ENCODE assay signal across 30 cellular contexts in genomic region chr1:209526137-209526536, GRCh38. TPM values are rescaled to one million over a fixed set of nuclear protein-coding genes. Genes with fewer than 3 reads are reported as not detected.
"Had no signal": no experiment of that assay in that cellular context is flagged by ENCODE, and none has a peak within 500 bp of the region (broad histone marks: within the 10 kb centered on the region; RNA-seq: fewer than 3 reads in every experiment).

No MANE protein-coding gene starts in this region.

- H3K9ac ChIP-seq: KMS-11 had no signal

- H3K4me3 ChIP-seq: ascending aorta, body of pancreas, SJSA1 had no signal

- H3K36me3 ChIP-seq: ascending aorta, SJSA1 had no signal

- H3K4me2 ChIP-seq: KMS-11 had no signal

- H3K9me3 ChIP-seq: ascending aorta, body of pancreas, SJSA1 had no signal

- ATAC-seq: activated CD8-positive, alpha-beta T cell treated with anti-CD3 and anti-CD28 coated beads, Interleukin-2, amount 10 ng/mL, durations not matched to agents 7 days and 5 days; activated naive CD8-positive, alpha-beta T cell treated with anti-CD3 and anti-CD28 coated beads, Interleukin-2, amount 50 U/mL, for 24 hours; body of pancreas; Panc1; SK-N-SH treated with all-trans-retinoic acid at 6 μM for 48 hours; WTC11 had no signal

- H3K4me1 ChIP-seq: ascending aorta, SJSA1 had no signal

- DNase-seq: activated CD4-positive, alpha-beta T cell treated with anti-CD3 and anti-CD28 coated beads for 48 hours; activated CD4-positive, alpha-beta T cell treated with anti-CD3 and anti-CD28 coated beads, Interleukin-2, amount 50 U/mL, for 4 hours; activated CD4-positive, CD25-positive, alpha-beta regulatory T cell treated with anti-CD3 and anti-CD28 coated beads, Interleukin-2, amount 50 U/mL, for 72 hours; activated CD8-positive, alpha-beta T cell treated with anti-CD3 and anti-CD28 coated beads, Interleukin-2, amount 10 ng/mL, durations not matched to agents 7 days and 5 days; activated effector memory CD4-positive, alpha-beta T cell treated with Interleukin-2 at 50 U/mL for 16 hours; activated naive CD4-positive, alpha-beta T cell; activated naive CD8-positive, alpha-beta T cell treated with anti-CD3 and anti-CD28 coated beads, Interleukin-2, amount 50 U/mL, for 24 hours; activated T-cell treated with anti-CD3 and anti-CD28 coated beads, Interleukin-2, amount 50 U/mL, for 24 hours; amniotic stem cell; body of pancreas; central memory CD4-positive, alpha-beta T cell; MM.1S; NCI-H1105 treated with DMSO at 0.1 percent for 48 hours; NCI-H1436 treated with DMSO at 0.1 percent for 48 hours; NCI-H187 treated with DMSO at 0.1 percent for 48 hours; NCI-H2081 treated with DMSO at 0.1 percent for 48 hours; NCI-H446; NCI-H748 treated with DMSO at 0.1 percent for 48 hours; Right ventricle myocardium superior; RPMI8226; SW 1271 had no signal

- H3K27me3 ChIP-seq: ascending aorta, body of pancreas, SJSA1 had no signal

RNA-seq across cellular contexts. Expression of gene CAMK1G, which starts 57.4 kb away (rescaled TPM):
- total RNA-seq: activated CD8-positive, alpha-beta T cell treated with anti-CD3 and anti-CD28 coated beads, Interleukin-2, amount 10 ng/mL, durations not matched to agents 7 days and 5 days; ascending aorta; bronchial epithelial cell; OCI-LY7; Right ventricle myocardium superior; T-helper 1 cell treated with Interleukin-12 subunit alpha and Interleukin-12 subunit beta and Interleukin-4 antibody, amounts not matched to agents 30 ng/mL and 1 ng/mL, for 36 hours had no signal
